In the genomic region with DNA sequence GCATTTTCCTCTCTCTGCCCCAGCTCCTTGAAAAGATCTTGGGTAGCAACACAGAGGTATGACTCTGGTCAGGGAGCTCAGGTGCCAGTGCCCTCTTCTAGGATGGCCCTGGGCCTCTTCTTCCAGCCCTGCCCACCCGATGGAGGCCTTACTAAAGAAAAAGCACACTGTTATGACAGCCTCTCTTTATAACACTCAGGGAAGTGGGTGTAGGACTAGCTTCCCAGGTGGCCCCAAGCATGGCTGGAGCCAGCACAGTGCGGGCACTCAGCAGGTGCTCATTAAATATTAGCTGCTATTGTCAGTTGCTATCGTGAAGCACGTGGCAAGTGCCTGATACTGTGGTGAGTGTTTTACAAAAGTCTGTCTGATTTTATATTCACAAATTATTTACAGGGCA, we compare ENCODE assay signal across 20 cellular contexts.
A peak's percentile ranks its signal among the peaks of the same experiment; 100 is the strongest.
DNase-seq lines count a peak whose midpoint lies in the region; ATAC-seq and TF ChIP-seq lines count a peak whose summit lies in the region.
"Had no signal": no experiment of that assay in that cellular context is flagged by ENCODE, and none has a peak within 500 bp of the region (broad histone marks: within the 10 kb centered on the region; RNA-seq: fewer than 3 reads in every experiment).

No MANE protein-coding gene starts in this region.

- CTCF ChIA-PET in activated CD8-positive, alpha-beta T cell treated with anti-CD3 and anti-CD28 coated beads for 36 hours (lab: Charles Lee): no interaction called here

- intact Hi-C loops in upper lobe of right lung (cut with DNase I): no loop called here
- intact Hi-C loops in activated CD8-positive, alpha-beta T cell treated with anti-CD3 and anti-CD28 coated beads for 36 hours (cut with micrococcal nuclease): no loop called here

- no peak overlapping the region for H3K4me3 ChIP-seq in upper lobe of right lung
- H3K4me3 ChIP-seq: GM23338, Peyer's patch, SJCRH30 had no signal

- H3K36me3 Mint-ChIP-seq in brain (no peaks in the 10 kb centered on the region), neural crest cell (ENCODE audit: low read depth) (no peaks in the 10 kb centered on the region)
- H3K36me3 Mint-ChIP-seq in activated CD8-positive, alpha-beta T cell treated with anti-CD3 and anti-CD28 coated beads for 36 hours (ENCODE audit: low read depth): no peaks in the 10 kb centered on the region
- H3K36me3 Mint-ChIP-seq: CD8-positive, alpha-beta memory T cell had no signal

- TF ChIP-seq CTCF in brain (conservative IDR thresholded peaks at IDR 0.05) (no peak), neural crest cell (conservative IDR thresholded peaks at IDR 0.05) (no peak), upper lobe of right lung (IDR thresholded peaks at IDR 0.05) (no peak)
- no peak for TF ChIP-seq CTCF in activated CD8-positive, alpha-beta T cell treated with anti-CD3 and anti-CD28 coated beads for 36 hours (IDR thresholded peaks at IDR 0.05)

- peaks cover 38% of the 10 kb centered on the region for H3K4me1 Mint-ChIP-seq in brain
- peaks cover 30% of the 10 kb centered on the region for H3K4me1 Mint-ChIP-seq in neural crest cell
- H3K4me1 Mint-ChIP-seq in activated CD8-positive, alpha-beta T cell treated with anti-CD3 and anti-CD28 coated beads for 36 hours (ENCODE audit: low read depth): no peaks in the 10 kb centered on the region

- H3K4me3 Mint-ChIP-seq in brain: no peak overlapping the region
- no peak overlapping the region for H3K4me3 Mint-ChIP-seq in neural crest cell
- no peak overlapping the region for H3K4me3 Mint-ChIP-seq in activated CD8-positive, alpha-beta T cell treated with anti-CD3 and anti-CD28 coated beads for 36 hours
- H3K4me3 Mint-ChIP-seq: CD8-positive, alpha-beta memory T cell; GM23338 had no signal

- peaks cover 0 to 9% (median 5%) of the 10 kb centered on the region in 5 experiments for H3K9me3 Mint-ChIP-seq in brain
- H3K9me3 Mint-ChIP-seq in neural crest cell: no peaks in the 10 kb centered on the region
- H3K9me3 Mint-ChIP-seq in activated CD8-positive, alpha-beta T cell treated with anti-CD3 and anti-CD28 coated beads for 36 hours: no peaks in the 10 kb centered on the region
- H3K9me3 Mint-ChIP-seq: CD8-positive, alpha-beta memory T cell had no signal

- no peaks in the 10 kb centered on the region for H3K36me3 ChIP-seq in upper lobe of right lung
- H3K36me3 ChIP-seq: Peyer's patch, SJCRH30 had no signal

- H3K27me3 ChIP-seq in upper lobe of right lung: peaks cover 12% of the 10 kb centered on the region
- H3K27me3 ChIP-seq: Peyer's patch, SJCRH30 had no signal

- ATAC-seq in upper lobe of right lung: no peak
- no peak for ATAC-seq in activated CD8-positive, alpha-beta T cell treated with anti-CD3 and anti-CD28 coated beads for 36 hours
- ATAC-seq: GM23338 had no signal

- H3K27ac ChIP-seq in upper lobe of right lung: no peak overlapping the region
- H3K27ac ChIP-seq: C4-2B, Peyer's patch, SJCRH30 had no signal

- H3K27ac Mint-ChIP-seq in brain (peak overlapping the region in 4 of 5 experiments; percentile 62 to 67 (median 65)), neural crest cell (ENCODE audit: unreplicated experiment) (peak overlapping the region; percentile 43)
- no peak overlapping the region for H3K27ac Mint-ChIP-seq in activated CD8-positive, alpha-beta T cell treated with anti-CD3 and anti-CD28 coated beads for 36 hours
- H3K27ac Mint-ChIP-seq: CD8-positive, alpha-beta memory T cell; GM23338 had no signal

- peak; percentile 30 for DNase-seq in activated CD8-positive, alpha-beta memory T cell treated with anti-CD3 and anti-CD28 coated beads for 24 hours
- DNase-seq in activated CD8-positive, alpha-beta memory T cell treated with anti-CD3 and anti-CD28 coated beads, Interleukin-2, amount 50 U/mL, for 4 hours: no peak
- no peak for DNase-seq in neural crest cell (ENCODE audit: low read depth, low spot score)
- peak; percentile 46 for DNase-seq in upper lobe of right lung
- no peak for DNase-seq in activated CD8-positive, alpha-beta T cell treated with anti-CD3 and anti-CD28 coated beads for 36 hours
- no peak for DNase-seq in activated naive CD4-positive, alpha-beta T cell treated with Interleukin-2 at 50 U/mL for 16 hours
- DNase-seq: CD8-positive, alpha-beta memory T cell; DMS53; GDM1; HCEC 1CT; KBM-7; NCI-H1436 treated with DMSO at 0.1 percent for 48 hours; NCI-H1930; NCI-H345; NCI-H526 had no signal

- peaks cover 7% of the 10 kb centered on the region for H3K27me3 Mint-ChIP-seq in brain
- no peaks in the 10 kb centered on the region for H3K27me3 Mint-ChIP-seq in neural crest cell (ENCODE audit: low read depth)
- peaks cover 22% of the 10 kb centered on the region for H3K27me3 Mint-ChIP-seq in activated CD8-positive, alpha-beta T cell treated with anti-CD3 and anti-CD28 coated beads for 36 hours

- no peaks in the 10 kb centered on the region for H3K4me1 ChIP-seq in upper lobe of right lung
- H3K4me1 ChIP-seq: Peyer's patch had no signal

- POLR2A ChIA-PET in activated CD8-positive, alpha-beta T cell treated with anti-CD3 and anti-CD28 coated beads for 36 hours (lab: Charles Lee): no interaction called here

- no peaks in the 10 kb centered on the region for H3K9me3 ChIP-seq in upper lobe of right lung
- H3K9me3 ChIP-seq: Peyer's patch, SJCRH30 had no signal

Comparison
In these comparisons a context has a peak if more than half of its experiments do, and no peak if none do; other contexts are left out.
1. DNase-seq: peak in activated CD8-positive, alpha-beta memory T cell treated with anti-CD3 and anti-CD28 coated beads for 24 hours (single experiment) and upper lobe of right lung (single experiment); none in activated CD8-positive, alpha-beta memory T cell treated with anti-CD3 and anti-CD28 coated beads, Interleukin-2, amount 50 U/mL, for 4 hours (single experiment), neural crest cell (single experiment), activated CD8-positive, alpha-beta T cell treated with anti-CD3 and anti-CD28 coated beads for 36 hours (single experiment) and activated naive CD4-positive, alpha-beta T cell treated with Interleukin-2 at 50 U/mL for 16 hours (single experiment).